In the genomic region with DNA sequence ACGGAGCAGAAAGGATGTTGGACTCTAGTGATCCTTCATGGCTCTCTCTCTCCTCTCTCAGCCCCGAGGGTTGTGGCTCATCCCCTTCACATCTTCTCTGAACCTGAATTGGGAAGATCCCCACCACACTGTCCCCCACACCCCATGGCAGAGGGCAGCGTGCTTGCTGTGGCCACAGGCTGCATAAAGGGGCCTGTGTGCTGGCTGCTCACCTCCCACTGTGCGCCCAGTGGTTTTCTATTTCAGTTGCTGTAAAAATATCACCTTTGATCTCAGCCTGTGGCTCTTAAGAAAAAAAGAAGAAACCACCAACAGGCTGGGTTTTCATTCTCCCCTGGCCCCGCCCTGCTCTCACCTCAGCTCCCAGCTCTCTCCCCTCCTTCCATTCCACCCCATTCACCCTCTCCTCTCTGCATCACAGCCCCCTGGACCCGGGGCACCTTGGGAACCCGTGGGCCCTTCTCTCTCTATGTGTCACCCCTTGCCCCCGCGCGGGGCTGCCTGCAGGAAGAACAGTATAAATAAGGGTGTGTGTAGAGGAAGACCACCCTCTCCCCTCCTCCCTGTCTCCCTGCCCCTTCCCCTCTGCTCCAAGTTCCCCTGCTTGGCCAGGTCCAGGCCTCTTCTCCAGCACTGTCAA, we compare ENCODE assay signal across 13 cellular contexts. TPM values are rescaled to one million over a fixed set of nuclear protein-coding genes. Genes with fewer than 3 reads are reported as not detected.
DNase-seq lines count a peak whose midpoint lies in the region; ATAC-seq lines count a peak whose summit lies in the region.
"Had no signal": no experiment of that assay in that cellular context is flagged by ENCODE, and none has a peak within 500 bp of the region (broad histone marks: within the 10 kb centered on the region; RNA-seq: fewer than 3 reads in every experiment).

No MANE protein-coding gene starts in this region.

- H3K27ac Mint-ChIP-seq in T-helper 17 cell: peak overlapping the region; percentile 59
- peak overlapping the region; percentile 29 for H3K27ac Mint-ChIP-seq in activated naive CD8-positive, alpha-beta T cell treated with anti-CD3 and anti-CD28 coated beads, Interleukin-2, amount 50 U/mL, for 24 hours

- H3K36me3 Mint-ChIP-seq in T-helper 17 cell (ENCODE audit: low read depth): no peaks in the 10 kb centered on the region
- peaks cover 9% of the 10 kb centered on the region for H3K36me3 Mint-ChIP-seq in activated naive CD8-positive, alpha-beta T cell treated with anti-CD3 and anti-CD28 coated beads, Interleukin-2, amount 50 U/mL, for 24 hours (ENCODE audit: low read depth)

- peaks cover 12% of the 10 kb centered on the region for H3K27me3 Mint-ChIP-seq in T-helper 17 cell
- peaks cover 9% of the 10 kb centered on the region for H3K27me3 Mint-ChIP-seq in activated naive CD8-positive, alpha-beta T cell treated with anti-CD3 and anti-CD28 coated beads, Interleukin-2, amount 50 U/mL, for 24 hours

- H3K9me3 ChIP-seq in T-helper 17 cell (ENCODE audit: control insufficient read depth, low read length, poor library complexity, severe bottlenecking): no peaks in the 10 kb centered on the region

- H3K4me3 Mint-ChIP-seq in T-helper 17 cell: peak overlapping the region; percentile 89
- H3K4me3 Mint-ChIP-seq in activated naive CD8-positive, alpha-beta T cell treated with anti-CD3 and anti-CD28 coated beads, Interleukin-2, amount 50 U/mL, for 24 hours: no peak overlapping the region

- peak; percentile 57 for ATAC-seq in T-helper 17 cell
- peak; percentile 6 for ATAC-seq in activated naive CD8-positive, alpha-beta T cell treated with anti-CD3 and anti-CD28 coated beads, Interleukin-2, amount 50 U/mL, for 24 hours
- no peak for ATAC-seq in stimulated activated naive CD8-positive, alpha-beta T cell treated with anti-CD3 and anti-CD28 coated beads, Interleukin-15, Interleukin-2, amounts not matched to agents 100 U/mL and 50 U/mL, for 24 hours
- ATAC-seq: foreskin keratinocyte, right cardiac atrium had no signal

- DNase-seq in activated gamma-delta T cell treated with Interleukin-2 at 50 U/mL for 16 hours (peak; percentile 38), activated gamma-delta T cell (lab: John Stamatoyannopoulos, UW) (no peak), T-helper 17 cell (peak in 1 of 3 donors; percentile 22), globus pallidus (ENCODE audit: low spot score) (no peak), 8988T (no peak), inferior parietal cortex (ENCODE audit: extremely low spot score) (no peak)
- DNase-seq in activated naive CD8-positive, alpha-beta T cell treated with anti-CD3 and anti-CD28 coated beads, Interleukin-2, amount 50 U/mL, for 24 hours: peak; percentile 38
- DNase-seq in stimulated activated naive CD8-positive, alpha-beta T cell treated with anti-CD3 and anti-CD28 coated beads, Interleukin-15, Interleukin-2, amounts not matched to agents 100 U/mL and 50 U/mL, for 24 hours: peak; percentile 46
- DNase-seq: caudate nucleus, foreskin keratinocyte, mammary epithelial cell, SHP77 treated with DMSO at 0.1 percent for 48 hours had no signal

- H3K9me3 Mint-ChIP-seq in activated naive CD8-positive, alpha-beta T cell treated with anti-CD3 and anti-CD28 coated beads, Interleukin-2, amount 50 U/mL, for 24 hours: no peaks in the 10 kb centered on the region

- H3K4me1 Mint-ChIP-seq in T-helper 17 cell: peaks cover 39% of the 10 kb centered on the region
- H3K4me1 Mint-ChIP-seq in activated naive CD8-positive, alpha-beta T cell treated with anti-CD3 and anti-CD28 coated beads, Interleukin-2, amount 50 U/mL, for 24 hours: peaks cover 57% of the 10 kb centered on the region

RNA-seq across cellular contexts. Expression of a gene that starts 25.8 kb away (rescaled TPM):
- 1 to 10 TPM in 1 of 2 donors, under 1 TPM in 1; 0.57 to 2.1 TPM for total RNA-seq in T-helper 17 cell

Comparison
In these comparisons a context has a peak if more than half of its experiments do, and no peak if none do; other contexts are left out.
1. DNase-seq: peak in activated gamma-delta T cell treated with Interleukin-2 at 50 U/mL for 16 hours (single experiment), activated naive CD8-positive, alpha-beta T cell treated with anti-CD3 and anti-CD28 coated beads, Interleukin-2, amount 50 U/mL, for 24 hours (single experiment) and stimulated activated naive CD8-positive, alpha-beta T cell treated with anti-CD3 and anti-CD28 coated beads, Interleukin-15, Interleukin-2, amounts not matched to agents 100 U/mL and 50 U/mL, for 24 hours (single experiment); none in activated gamma-delta T cell (single experiment), globus pallidus (single experiment), 8988T (single experiment) and inferior parietal cortex (single experiment).